In genomic region chr6:158667360-158667981, GRCh38 we compare ENCODE assay signal across 12 cellular contexts. TPM values are rescaled to one million over a fixed set of nuclear protein-coding genes. Genes with fewer than 3 reads are reported as not detected.
A peak's percentile ranks its signal among the peaks of the same experiment; 100 is the strongest.
DNase-seq lines count a peak whose midpoint lies in the region; ATAC-seq and TF ChIP-seq lines count a peak whose summit lies in the region.
"Had no signal": no experiment of that assay in that cellular context is flagged by ENCODE, and none has a peak within 500 bp of the region (broad histone marks: within the 10 kb centered on the region; RNA-seq: fewer than 3 reads in every experiment).

No MANE protein-coding gene starts in this region.

- H2AFZ ChIP-seq in MM.1S (ENCODE audit: low read length) (no peak overlapping the region), PC-3 (ENCODE audit: low read length) (no peak overlapping the region)

- TF ChIP-seq EP300 in gastroesophageal sphincter (IDR thresholded peaks at IDR 0.05), result no peak

- TF ChIP-seq POLR2A in gastroesophageal sphincter (IDR thresholded peaks at IDR 0.05) (no peak), prostate gland (IDR thresholded peaks at IDR 0.05) (no peak)

- POLR2A ChIA-PET in PC-3 (lab: Charles Lee; ENCODE audit: unreplicated experiment), result interaction anchor here (0.5 kb wide), 1 partner anchor 156 kb away, joined by 4 read pairs; no protein-coding TSS in a partner anchor

- peak in 1 of 2 experiments; percentile 25 for DNase-seq in HL-60 (ENCODE audit: low read depth in 1 of 2, low spot score in 1 of 2)
- DNase-seq in prostate gland (ENCODE audit: low spot score), result no peak
- no peak for DNase-seq in cortex of kidney (lab: John Stamatoyannopoulos, UW)
- no peak for DNase-seq in MM.1S
- DNase-seq in PC-3, result no peak
- no peak for DNase-seq in mucosa of gallbladder (ENCODE audit: low spot score)
- DNase-seq: BE2C, heart right ventricle, nucleus accumbens had no signal

- peaks cover 0 to 9% (median 0%) of the 10 kb centered on the region in 11 experiments; a peak in 1 of 22 replicates for H3K9me3 ChIP-seq in BLaER1 treated with 17β-estradiol and CSF1 and Interleukin-3, amounts not matched to agents 10 nM and 100 nM (replicated peaks in 1 of 11)
- no peaks in the 10 kb centered on the region for H3K9me3 ChIP-seq in gastroesophageal sphincter
- no peaks in the 10 kb centered on the region for H3K9me3 ChIP-seq in prostate gland
- no peaks in the 10 kb centered on the region for H3K9me3 ChIP-seq in MM.1S (replicated peaks; ENCODE audit: insufficient read depth, low read length)
- H3K9me3 ChIP-seq in PC-3 (ENCODE audit: low read length), result no peaks in the 10 kb centered on the region
- H3K9me3 ChIP-seq: BE2C, heart right ventricle had no signal

- H3K4me1 ChIP-seq in BLaER1 treated with 17β-estradiol and CSF1 and Interleukin-3, amounts not matched to agents 10 nM and 100 nM, result peaks cover 17 to 86% (median 56%) of the 10 kb centered on the region in 10 experiments; a peak in 19 of 20 replicates
- peaks cover 0 to 4% (median 0%) of the 10 kb centered on the region in 3 donors for H3K4me1 ChIP-seq in gastroesophageal sphincter
- H3K4me1 ChIP-seq in prostate gland (replicated peaks), result peaks cover 6% of the 10 kb centered on the region
- H3K4me1 ChIP-seq in MM.1S (ENCODE audit: low read length), result no peaks in the 10 kb centered on the region
- H3K4me1 ChIP-seq in PC-3 (ENCODE audit: insufficient read depth, low read length), result peaks cover 11% of the 10 kb centered on the region
- H3K4me1 ChIP-seq: BE2C had no signal

- H3K79me2 ChIP-seq in MM.1S (ENCODE audit: low read length) (no peaks in the 10 kb centered on the region), PC-3 (ENCODE audit: low read length) (no peaks in the 10 kb centered on the region)

- 84 to 87% methylated on average over 5 to 8 of the region's 8 CpGs for WGBS in gastroesophageal sphincter (ENCODE audit: low coverage in 1 of 2), 2 donors
- WGBS in prostate gland, result 83% methylated on average over 8 of the region's 8 CpGs

- H3K9ac ChIP-seq in BLaER1 treated with 17β-estradiol and CSF1 and Interleukin-3, amounts not matched to agents 10 nM and 100 nM, result peak overlapping the region in 8 of 11 experiments; percentile 50 to 88 (median 81); a peak in 14 of 22 replicates
- no peak overlapping the region for H3K9ac ChIP-seq in MM.1S (ENCODE audit: low read length)
- no peak overlapping the region for H3K9ac ChIP-seq in PC-3 (ENCODE audit: low read length)

- H3K27me3 ChIP-seq in BLaER1 treated with 17β-estradiol and CSF1 and Interleukin-3, amounts not matched to agents 10 nM and 100 nM, result peaks cover 0 to 74% (median 70%) of the 10 kb centered on the region in 11 experiments; a peak in 20 of 22 replicates
- peaks cover 45% of the 10 kb centered on the region for H3K27me3 ChIP-seq in HL-60 (ENCODE audit: insufficient read depth, poor library complexity, severe bottlenecking)
- no peaks in the 10 kb centered on the region for H3K27me3 ChIP-seq in gastroesophageal sphincter
- H3K27me3 ChIP-seq in prostate gland (replicated peaks; ENCODE audit: insufficient read depth), result no peaks in the 10 kb centered on the region
- no peaks in the 10 kb centered on the region for H3K27me3 ChIP-seq in MM.1S (replicated peaks; ENCODE audit: insufficient read depth, low read length)
- no peaks in the 10 kb centered on the region for H3K27me3 ChIP-seq in PC-3 (ENCODE audit: low read length)
- H3K27me3 ChIP-seq: BE2C, heart right ventricle had no signal

- CTCF ChIA-PET in PC-3 (lab: Charles Lee), result no interaction called here

- no TSS peak for BruUV-seq in PC-3 (replicated peaks; lab: Mats Ljungman, UMichigan)

- H3K36me3 ChIP-seq in BLaER1 treated with 17β-estradiol and CSF1 and Interleukin-3, amounts not matched to agents 10 nM and 100 nM, result peaks cover 0 to 21% (median 0%) of the 10 kb centered on the region in 11 experiments; a peak in 7 of 22 replicates
- H3K36me3 ChIP-seq in gastroesophageal sphincter (no peaks in the 10 kb centered on the region), prostate gland (no peaks in the 10 kb centered on the region), MM.1S (replicated peaks; ENCODE audit: insufficient read depth, low read length) (no peaks in the 10 kb centered on the region), PC-3 (ENCODE audit: low read depth, low read length) (no peaks in the 10 kb centered on the region)
- H3K36me3 ChIP-seq: BE2C, WERI-Rb-1 had no signal

- ATAC-seq in gastroesophageal sphincter (no peak), PC-3 (no peak)

- no peaks in the 10 kb centered on the region for H3K9me2 ChIP-seq in MM.1S (replicated peaks; ENCODE audit: insufficient read depth, low read length)
- H3K9me2 ChIP-seq in PC-3 (replicated peaks; ENCODE audit: low read length), result no peaks in the 10 kb centered on the region

- peak overlapping the region in 10 of 11 experiments; percentile 60 to 99 (median 90); a peak in 20 of 22 replicates for H3K27ac ChIP-seq in BLaER1 treated with 17β-estradiol and CSF1 and Interleukin-3, amounts not matched to agents 10 nM and 100 nM
- peak overlapping the region; percentile 45 for H3K27ac ChIP-seq in HL-60 (replicated peaks)
- peak overlapping the region in 3 of 4 donors; percentile 10 to 37 (median 10) for H3K27ac ChIP-seq in gastroesophageal sphincter
- peak overlapping the region; percentile 55 to 65 for H3K27ac ChIP-seq in prostate gland
- no peak overlapping the region for H3K27ac ChIP-seq in MM.1S (ENCODE audit: low read length)
- no peak overlapping the region for H3K27ac ChIP-seq in PC-3 (ENCODE audit: low read length)
- H3K27ac ChIP-seq: WERI-Rb-1 had no signal

- H4K20me1 ChIP-seq in BLaER1 treated with 17β-estradiol and CSF1 and Interleukin-3, amounts not matched to agents 10 nM and 100 nM, result no peaks in the 10 kb centered on the region
- H4K20me1 ChIP-seq in MM.1S (ENCODE audit: insufficient read depth, low read length) (no peaks in the 10 kb centered on the region), PC-3 (ENCODE audit: low read length) (no peaks in the 10 kb centered on the region)

- H3K4me3 ChIP-seq in BLaER1 treated with 17β-estradiol and CSF1 and Interleukin-3, amounts not matched to agents 10 nM and 100 nM, result peak overlapping the region in 1 of 10 experiments; percentile 17; a peak in 2 of 20 replicates
- H3K4me3 ChIP-seq in HL-60 (replicated peaks; ENCODE audit: insufficient read depth, low read length) (no peak overlapping the region), gastroesophageal sphincter (no peak overlapping the region), prostate gland (no peak overlapping the region), MM.1S (ENCODE audit: low read length) (no peak overlapping the region), PC-3 (ENCODE audit: low read length) (no peak overlapping the region)
- H3K4me3 ChIP-seq: heart right ventricle had no signal

- H3F3A ChIP-seq in MM.1S (ENCODE audit: insufficient read depth, low read length), result no peaks in the 10 kb centered on the region
- H3F3A ChIP-seq in PC-3 (ENCODE audit: low read length, unreplicated experiment), result no peaks in the 10 kb centered on the region

- H3K4me2 ChIP-seq in BLaER1 treated with 17β-estradiol and CSF1 and Interleukin-3, amounts not matched to agents 10 nM and 100 nM, result peak overlapping the region in 10 of 11 experiments; percentile 5 to 88 (median 74); a peak in 18 of 22 replicates
- H3K4me2 ChIP-seq in MM.1S (ENCODE audit: low read depth, low read length), result no peak overlapping the region
- H3K4me2 ChIP-seq in PC-3 (ENCODE audit: low read length), result no peak overlapping the region

- TF ChIP-seq CTCF in HL-60 (IDR thresholded peaks at IDR 0.05; ENCODE audit: insufficient read depth, low read length) (no peak), gastroesophageal sphincter (IDR thresholded peaks at IDR 0.05) (no peak), prostate gland (IDR thresholded peaks at IDR 0.05) (no peak), MM.1S (IDR thresholded peaks at IDR 0.05; ENCODE audit: low read length) (no peak), PC-3 (conservative IDR thresholded peaks at IDR 0.05; ENCODE audit: low read depth, low read length) (no peak)

- intact Hi-C loops in prostate gland (cut with DNase I) (no loop called here), PC-3 (cut with micrococcal nuclease) (no loop called here)

RNA-seq across cellular contexts. Expression of gene SYTL3, which starts 17.6 kb away (rescaled TPM):
- total RNA-seq in gastroesophageal sphincter (1 to 10 TPM; 1.9 to 5.9 (median 4.5) TPM), prostate gland (10 to 100 TPM in 1 of 2 donors, 1 to 10 TPM in 1; 9.9 to 12.1 TPM), PC-3 (2014; rRNA removed) (1.7 and 1.8 TPM in 2 replicates), mucosa of gallbladder (4.1 TPM)

RNA-seq across cellular contexts. Expression of gene DYNLT1, which starts 22.9 kb away (rescaled TPM):
- total RNA-seq in gastroesophageal sphincter, result 100 to 1,000 TPM in 3 of 4 donors, 10 to 100 TPM in 1; 83.9 to 125 (median 113) TPM
- total RNA-seq in prostate gland, result 100 to 1,000 TPM in 1 of 2 donors, 10 to 100 TPM in 1; 95.9 to 138 TPM
- total RNA-seq in PC-3 (2014; rRNA removed), result 35.0 and 50.5 TPM in 2 replicates
- 155 TPM for total RNA-seq in mucosa of gallbladder

Comparison
In these comparisons a context has a peak if more than half of its experiments do, and no peak if none do; other contexts are left out.
1. H3K27ac ChIP-seq: peak in BLaER1 treated with 17β-estradiol and CSF1 and Interleukin-3, amounts not matched to agents 10 nM and 100 nM (10 of 11), HL-60 (single experiment), gastroesophageal sphincter (3 of 4) and prostate gland (2 of 2); none in MM.1S (single experiment) and PC-3 (single experiment).
2. H3K4me2 ChIP-seq: peak in BLaER1 treated with 17β-estradiol and CSF1 and Interleukin-3, amounts not matched to agents 10 nM and 100 nM (10 of 11); none in MM.1S (single experiment) and PC-3 (single experiment).
3. H3K9ac ChIP-seq: peak in BLaER1 treated with 17β-estradiol and CSF1 and Interleukin-3, amounts not matched to agents 10 nM and 100 nM (8 of 11); none in MM.1S (single experiment) and PC-3 (single experiment).